In genomic region chr1:13703558-13704485, GRCh38 we compare ENCODE assay signal across 1 cellular context.
TF ChIP-seq lines count a peak whose summit lies in the region.

No MANE protein-coding gene starts in this region.

TF ChIP-seq in GM12878, 131 proteins besides CTCF, POLR2A, EP300 and RAD21:
- no peak for TF ChIP-seq KDM1A (IDR thresholded peaks at IDR 0.05; ENCODE audit: borderline replicate concordance)
- TF ChIP-seq MLLT1 (IDR thresholded peaks at IDR 0.05), result 0 out of 2 replicates have a peak, but pooled peaks have one; percentile 25
- TF ChIP-seq RFX5 (IDR thresholded peaks at IDR 0.05; ENCODE audit: low read depth, low read length), result no peak
- no peak for TF ChIP-seq CHD4 (IDR thresholded peaks at IDR 0.05)
- TF ChIP-seq POLR2AphosphoS5 (IDR thresholded peaks at IDR 0.05; ENCODE audit: low read length), result no peak
- TF ChIP-seq POU2F2 (IDR thresholded peaks at IDR 0.05; ENCODE audit: borderline replicate concordance, low read depth, low read length), result peak; percentile 59; the same call in 1 of the 3 replicates
- TF ChIP-seq ZBTB4 (CRISPR knock-in tag; IDR thresholded peaks at IDR 0.05), result no peak
